In genomic region chr18:57143265-57143664, GRCh38 we compare ENCODE assay signal across 1 cellular context.
TF ChIP-seq lines count a peak whose summit lies in the region.

No MANE protein-coding gene starts in this region.

TF ChIP-seq in K562, 482 proteins besides CTCF, POLR2A, EP300 and RAD21 (continued from another document):
- TF ChIP-seq, protein P1, sequence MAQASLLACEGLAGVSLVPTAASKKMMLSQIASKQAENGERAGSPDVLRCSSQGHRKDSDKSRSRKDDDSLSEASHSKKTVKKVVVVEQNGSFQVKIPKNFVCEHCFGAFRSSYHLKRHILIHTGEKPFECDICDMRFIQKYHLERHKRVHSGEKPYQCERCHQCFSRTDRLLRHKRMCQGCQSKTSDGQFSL (CRISPR knock-in tag; IDR thresholded peaks at IDR 0.05): no peak
- TF ChIP-seq, protein P1 (tag; IDR thresholded peaks at IDR 0.05): no peak
- no peak for TF ChIP-seq BRF1 (IDR thresholded peaks at IDR 0.05; ENCODE audit: borderline replicate concordance, extremely low read depth, insufficient read length)
- no peak for TF ChIP-seq POU5F1 (IDR thresholded peaks at IDR 0.05; ENCODE audit: borderline replicate concordance, low read depth, low read length, partially characterized antibody)
- TF ChIP-seq HDAC8 (tag; IDR thresholded peaks at IDR 0.05): no peak
- TF ChIP-seq CTBP1 (IDR thresholded peaks at IDR 0.05; ENCODE audit: borderline replicate concordance): peak; percentile 27; the same call in 1 of the 2 replicates
- TF ChIP-seq FOXA1 (IDR thresholded peaks at IDR 0.05; ENCODE audit: borderline replicate concordance): no peak
- TF ChIP-seq SOX6 (IDR thresholded peaks at IDR 0.05): peak; percentile 70; the same call in 1 of the 2 replicates
- no peak for TF ChIP-seq MAZ (CRISPR knock-in tag; conservative IDR thresholded peaks at IDR 0.05 in 1 of 2, IDR thresholded peaks at IDR 0.05 in 1 of 2)
- TF ChIP-seq ZC3H4 (CRISPR knock-in tag; IDR thresholded peaks at IDR 0.05; ENCODE audit: borderline replicate concordance): no peak
- TF ChIP-seq ZBTB7A (IDR thresholded peaks at IDR 0.05; ENCODE audit: borderline replicate concordance, control insufficient read depth, low read depth, low read length): no peak
- no peak for TF ChIP-seq ZNF324 (CRISPR knock-in tag; IDR thresholded peaks at IDR 0.05)
- no peak for TF ChIP-seq ESRRB (CRISPR knock-in tag; IDR thresholded peaks at IDR 0.05; ENCODE audit: borderline replicate concordance)
- TF ChIP-seq SIRT6 (IDR thresholded peaks at IDR 0.05; ENCODE audit: low read depth, low read length): no peak
- TF ChIP-seq, protein P2, sequence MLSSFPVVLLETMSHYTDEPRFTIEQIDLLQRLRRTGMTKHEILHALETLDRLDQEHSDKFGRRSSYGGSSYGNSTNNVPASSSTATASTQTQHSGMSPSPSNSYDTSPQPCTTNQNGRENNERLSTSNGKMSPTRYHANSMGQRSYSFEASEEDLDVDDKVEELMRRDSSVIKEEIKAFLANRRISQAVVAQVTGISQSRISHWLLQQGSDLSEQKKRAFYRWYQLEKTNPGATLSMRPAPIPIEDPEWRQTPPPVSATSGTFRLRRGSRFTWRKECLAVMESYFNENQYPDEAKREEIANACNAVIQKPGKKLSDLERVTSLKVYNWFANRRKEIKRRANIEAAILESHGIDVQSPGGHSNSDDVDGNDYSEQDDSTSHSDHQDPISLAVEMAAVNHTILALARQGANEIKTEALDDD (IDR thresholded peaks at IDR 0.05): peak; percentile 68
- no peak for TF ChIP-seq ZNF668 (CRISPR knock-in tag; IDR thresholded peaks at IDR 0.05)
- TF ChIP-seq, protein P3, sequence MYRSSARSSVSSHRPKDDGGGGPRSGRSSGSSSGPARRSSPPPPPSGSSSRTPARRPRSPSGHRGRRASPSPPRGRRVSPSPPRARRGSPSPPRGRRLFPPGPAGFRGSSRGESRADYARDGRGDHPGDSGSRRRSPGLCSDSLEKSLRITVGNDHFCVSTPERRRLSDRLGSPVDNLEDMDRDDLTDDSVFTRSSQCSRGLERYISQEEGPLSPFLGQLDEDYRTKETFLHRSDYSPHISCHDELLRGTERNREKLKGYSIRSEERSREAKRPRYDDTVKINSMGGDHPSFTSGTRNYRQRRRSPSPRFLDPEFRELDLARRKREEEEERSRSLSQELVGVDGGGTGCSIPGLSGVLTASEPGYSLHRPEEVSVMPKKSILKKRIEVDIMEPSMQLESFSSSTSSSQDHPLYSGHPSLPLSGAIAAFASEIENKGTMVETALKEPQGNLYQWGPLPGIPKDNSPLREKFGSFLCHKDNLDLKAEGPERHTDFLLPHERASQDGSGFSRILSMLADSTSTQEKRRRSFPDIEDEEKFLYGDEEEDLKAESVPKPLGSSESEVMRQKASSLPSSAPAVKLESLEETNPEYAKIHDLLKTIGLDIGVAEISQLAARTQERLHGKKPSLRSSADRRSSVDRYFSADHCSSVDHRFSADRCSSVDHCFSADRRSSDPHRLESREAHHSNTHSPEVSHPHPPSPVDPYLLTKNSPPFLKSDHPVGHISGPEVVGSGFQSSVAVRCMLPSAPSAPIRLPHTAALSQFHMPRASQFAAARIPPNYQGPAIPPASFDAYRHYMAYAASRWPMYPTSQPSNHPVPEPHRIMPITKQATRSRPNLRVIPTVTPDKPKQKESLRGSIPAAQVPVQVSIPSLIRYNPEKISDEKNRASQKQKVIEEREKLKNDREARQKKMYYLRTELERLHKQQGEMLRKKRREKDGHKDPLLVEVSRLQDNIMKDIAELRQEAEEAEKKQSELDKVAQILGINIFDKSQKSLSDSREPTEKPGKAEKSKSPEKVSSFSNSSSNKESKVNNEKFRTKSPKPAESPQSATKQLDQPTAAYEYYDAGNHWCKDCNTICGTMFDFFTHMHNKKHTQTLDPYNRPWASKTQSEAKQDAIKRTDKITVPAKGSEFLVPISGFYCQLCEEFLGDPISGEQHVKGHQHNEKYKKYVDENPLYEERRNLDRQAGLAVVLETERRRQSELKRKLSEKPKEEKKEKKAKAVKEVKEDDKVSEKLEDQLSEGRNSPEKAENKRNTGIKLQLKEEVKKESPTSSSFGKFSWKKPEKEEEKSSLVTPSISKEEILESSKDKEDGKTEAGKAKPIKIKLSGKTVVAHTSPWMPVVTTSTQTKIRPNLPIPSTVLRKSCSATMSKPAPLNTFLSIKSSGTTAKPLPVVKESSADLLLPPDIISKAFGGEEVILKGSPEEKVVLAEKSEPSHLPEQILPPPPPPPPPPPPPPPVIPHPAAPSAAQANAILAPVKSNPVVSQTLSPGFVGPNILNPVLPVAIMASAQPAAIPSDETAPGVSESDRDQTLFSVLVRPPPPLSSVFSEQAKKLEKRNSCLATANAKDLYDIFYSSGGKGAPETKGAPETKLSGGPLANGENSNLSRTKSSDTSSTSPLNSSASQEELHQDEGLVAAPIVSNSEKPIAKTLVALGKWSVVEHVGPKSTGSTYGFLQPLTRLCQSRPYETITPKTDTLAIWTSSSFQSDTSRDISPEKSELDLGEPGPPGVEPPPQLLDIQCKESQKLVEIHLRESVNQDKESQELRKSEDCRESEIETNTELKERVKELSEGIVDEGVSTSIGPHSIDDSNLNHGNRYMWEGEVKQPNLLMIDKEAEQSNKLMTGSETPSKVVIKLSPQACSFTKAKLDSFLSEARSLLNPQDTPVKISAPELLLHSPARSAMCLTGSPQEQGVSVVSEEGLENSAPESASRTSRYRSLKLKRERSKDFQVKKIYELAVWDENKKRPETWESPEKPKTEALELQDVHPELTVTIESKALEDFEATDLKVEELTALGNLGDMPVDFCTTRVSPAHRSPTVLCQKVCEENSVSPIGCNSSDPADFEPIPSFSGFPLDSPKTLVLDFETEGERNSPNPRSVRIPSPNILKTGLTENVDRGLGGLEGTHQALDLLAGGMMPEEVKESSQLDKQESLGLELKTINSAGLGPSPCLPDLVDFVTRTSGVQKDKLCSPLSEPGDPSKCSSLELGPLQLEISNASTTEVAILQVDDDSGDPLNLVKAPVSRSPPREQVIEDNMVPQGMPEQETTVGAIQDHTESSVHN (IDR thresholded peaks at IDR 0.05; ENCODE audit: borderline replicate concordance in 1 of 2, low read depth in 1 of 2): no peak
- no peak for TF ChIP-seq PRMT5 (CRISPR knock-in tag; IDR thresholded peaks at IDR 0.05)
TF ChIP-seq in K562: peak in this region for 4.
